Comparison of ENCODE assay signal across 9 cellular contexts in genomic region chr4:77052352-77052751, GRCh38. TPM values are rescaled to one million over a fixed set of nuclear protein-coding genes. Genes with fewer than 3 reads are reported as not detected.
DNase-seq lines count a peak whose midpoint lies in the region; ATAC-seq and TF ChIP-seq lines count a peak whose summit lies in the region.
"Had no signal": no experiment of that assay in that cellular context is flagged by ENCODE, and none has a peak within 500 bp of the region (broad histone marks: within the 10 kb centered on the region; RNA-seq: fewer than 3 reads in every experiment).

No MANE protein-coding gene starts in this region.

- H3K36me3 ChIP-seq in IMR-90 (ENCODE audit: control insufficient read depth, insufficient read depth, low read length): peaks cover 33% of the 10 kb centered on the region
- H3K36me3 ChIP-seq in mammary epithelial cell (ENCODE audit: insufficient read depth, low read length): peaks cover 50% of the 10 kb centered on the region
- peaks cover 4% of the 10 kb centered on the region for H3K36me3 ChIP-seq in mesendoderm (ENCODE audit: control insufficient read depth, insufficient read depth, low read length)
- peaks cover 18 to 59% (median 43%) of the 10 kb centered on the region in 5 donors for H3K36me3 ChIP-seq in subcutaneous abdominal adipose tissue (ENCODE audit: control insufficient read depth in 5 of 5, insufficient read depth in 5 of 5, low read length in 5 of 5)

- H4K20me1 ChIP-seq in IMR-90 (ENCODE audit: insufficient read depth, low read length): peaks cover 9% of the 10 kb centered on the region; the same call in 1 of the 2 replicates
- H4K20me1 ChIP-seq in mammary epithelial cell (ENCODE audit: insufficient read depth, low read length): no peaks in the 10 kb centered on the region

- intact Hi-C loops in IMR-90 (cut with micrococcal nuclease) (no loop called here), mammary epithelial cell (cut with micrococcal nuclease) (loop anchor here (1.0 to 2.0 kb wide), 4 partner anchors 42 to 256 kb away; partner anchors contain the start of gene CCNG2)

- BruUV-seq in IMR-90 (replicated peaks; lab: Mats Ljungman, UMichigan) (no TSS peak), mammary epithelial cell (replicated peaks; lab: Mats Ljungman, UMichigan) (no TSS peak)

- H4K5ac ChIP-seq in IMR-90 (ENCODE audit: low read depth, low read length) (peak overlapping the region; percentile 57; the same call in 1 of the 2 replicates), mesendoderm (ENCODE audit: low read length) (no peak overlapping the region)

- H3K27me3 ChIP-seq in IMR-90 (ENCODE audit: control insufficient read depth, insufficient read depth, low read length) (no peaks in the 10 kb centered on the region), mammary epithelial cell (ENCODE audit: insufficient read depth, low read length) (no peaks in the 10 kb centered on the region), mesendoderm (ENCODE audit: insufficient read depth, low read length, poor library complexity) (no peaks in the 10 kb centered on the region), subcutaneous abdominal adipose tissue (ENCODE audit: control insufficient read depth in 5 of 5, insufficient read depth in 4 of 5, low read length in 5 of 5) (no peaks in the 10 kb centered on the region)
- H3K27me3 ChIP-seq: SJSA1 had no signal

- H2BK120ac ChIP-seq in IMR-90 (ENCODE audit: low read depth, low read length) (no peak overlapping the region; the same call in 1 of the 2 replicates), mesendoderm (ENCODE audit: low read depth, low read length) (no peak overlapping the region)

- TF ChIP-seq RAD21 in IMR-90 (IDR thresholded peaks at IDR 0.05; ENCODE audit: low read length): 0 out of 2 replicates have a peak, but pooled peaks have one; percentile 16

- H3K9ac ChIP-seq in IMR-90 (ENCODE audit: low read depth, low read length) (no peak overlapping the region), mammary epithelial cell (ENCODE audit: insufficient read depth, low read length) (no peak overlapping the region), mesendoderm (ENCODE audit: low read length) (peak overlapping the region; percentile 13), subcutaneous abdominal adipose tissue (ENCODE audit: low read length in 5 of 5) (no peak overlapping the region)

- no peak overlapping the region for H2AFZ ChIP-seq in IMR-90 (replicated peaks; ENCODE audit: low read length, poor library complexity)
- no peak overlapping the region for H2AFZ ChIP-seq in mammary epithelial cell (ENCODE audit: low read depth, low read length)

- H3K79me2 ChIP-seq in mammary epithelial cell (ENCODE audit: insufficient read depth, low read length) (peaks cover 44% of the 10 kb centered on the region), mesendoderm (ENCODE audit: control insufficient read depth, insufficient read depth, low read length) (no peaks in the 10 kb centered on the region)

- dilution Hi-C loops in IMR-90 (cut with HindIII; ENCODE audit: low sequenced_read_pairs, unreplicated experiment) (no loop called here), mammary epithelial cell (cut with HindIII; ENCODE audit: low sequenced_read_pairs) (loop anchor here (25.0 kb wide), 1 partner anchor 260 kb away; no protein-coding TSS in a partner anchor)

- no peak overlapping the region; the same call in 2 of the 3 replicates for H2BK15ac ChIP-seq in IMR-90 (ENCODE audit: low read depth, low read length)
- H2BK15ac ChIP-seq in mesendoderm (replicated peaks; ENCODE audit: low read depth): no peak overlapping the region

- H3K14ac ChIP-seq in IMR-90 (replicated peaks; ENCODE audit: low read depth, low read length): peak overlapping the region; percentile 10

- CTCF ChIA-PET in IMR-90 (lab: Yijun Ruan, JAX): interaction anchor here (1.0 to 1.6 kb wide), 2 partner anchors 9 to 151 kb away, joined by 3 to 4 read pairs; no protein-coding TSS in a partner anchor
- CTCF ChIA-PET in mammary epithelial cell (lab: Charles Lee; ENCODE audit: low non-redundant PET): interaction anchor here (1.1 kb wide), 1 partner anchor 151 kb away, joined by 3 read pairs; no protein-coding TSS in a partner anchor

- in situ Hi-C loops in IMR-90 (cut with MboI; ENCODE audit: low sequenced_read_pairs) (no loop called here), mammary epithelial cell (cut with MboI; ENCODE audit: low sequenced_read_pairs in 2 of 2) (no loop called here)

- H2BK5ac ChIP-seq in IMR-90 (ENCODE audit: low read depth, low read length, poor library complexity, severe bottlenecking): peak overlapping the region; percentile 21
- H2BK5ac ChIP-seq in mesendoderm (ENCODE audit: low read length): no peak overlapping the region

- H3K4me3 ChIP-seq in IMR-90 (ENCODE audit: insufficient read depth, low read depth, low read length) (no peak overlapping the region), mammary epithelial cell (replicated peaks in 1 of 3; ENCODE audit: insufficient read depth in 1 of 3, low read depth in 2 of 3, low read length in 3 of 3) (no peak overlapping the region), mesendoderm (ENCODE audit: low read length) (no peak overlapping the region), subcutaneous abdominal adipose tissue (ENCODE audit: low read depth in 1 of 5, low read length in 5 of 5) (no peak overlapping the region)
- H3K4me3 ChIP-seq: SJSA1 had no signal

- no peak overlapping the region for H2BK20ac ChIP-seq in IMR-90 (ENCODE audit: low read depth, low read length)

- WGBS in IMR-90 (ENCODE audit: extremely low coverage in 2 of 2, insufficient read length in 1 of 2), 2 experiments: no CpG with 5 or more reads among the region's 3 CpGs
- 71% methylated on average over 3 of the region's 3 CpGs for WGBS in mammary epithelial cell (ENCODE audit: low coverage, missing lambda C conversion rate)
- no CpG with 5 or more reads among the region's 3 CpGs for WGBS in mesendoderm (ENCODE audit: extremely low coverage, insufficient coverage, low lambda C conversion rate)

- no peak overlapping the region for H2AK9ac ChIP-seq in IMR-90 (replicated peaks; ENCODE audit: low read depth, low read length, poor library complexity)

- ATAC-seq in IMR-90 (ENCODE audit: low read depth) (peak; percentile 38), HG03460 (IDR thresholded peaks at IDR 0.05; ENCODE audit: unreplicated experiment) (no peak)

- 0 out of 2 replicates have a peak overlapping the region, but pooled peaks have one; percentile 5 for H3K18ac ChIP-seq in IMR-90 (ENCODE audit: low read depth, low read length)
- no peak overlapping the region for H3K18ac ChIP-seq in mesendoderm (ENCODE audit: low read length)

- no peak overlapping the region for H3K56ac ChIP-seq in IMR-90 (ENCODE audit: extremely low read depth, insufficient read depth, low read length)
- H3K56ac ChIP-seq in mesendoderm (ENCODE audit: low read length): peak overlapping the region; percentile 30

- H3K23ac ChIP-seq in IMR-90 (ENCODE audit: low read depth, low read length): peak overlapping the region; percentile 74; the same call in 1 of the 2 replicates
- no peak overlapping the region for H3K23ac ChIP-seq in mesendoderm (ENCODE audit: low read length)

- peak overlapping the region; percentile 12; the same call in 1 of the 2 replicates for H2AK5ac ChIP-seq in IMR-90 (ENCODE audit: low read depth, low read length)
- no peak overlapping the region for H2AK5ac ChIP-seq in mesendoderm (ENCODE audit: low read length)

- H3K27ac ChIP-seq in IMR-90 (ENCODE audit: insufficient read depth, low read length) (peak overlapping the region; percentile 39; the same call in 1 of the 2 replicates), VCaP (peak overlapping the region; percentile 4; the same call in 1 of the 2 replicates), mammary epithelial cell (ENCODE audit: insufficient read depth, low read depth, low read length) (peak overlapping the region; percentile 51), mesendoderm (ENCODE audit: low read depth, low read length) (no peak overlapping the region), subcutaneous abdominal adipose tissue (ENCODE audit: low read depth, low read length) (peak overlapping the region; percentile 43)
- H3K27ac ChIP-seq: SJSA1 had no signal

- H3K4me2 ChIP-seq in IMR-90 (ENCODE audit: low read depth, low read length) (no peak overlapping the region), mammary epithelial cell (ENCODE audit: insufficient read depth, low read depth, low read length) (no peak overlapping the region), mesendoderm (ENCODE audit: low read length) (no peak overlapping the region)

- peaks cover 7 to 34% of the 10 kb centered on the region in 2 experiments; a peak in 3 of 4 replicates for H3K79me1 ChIP-seq in IMR-90 (ENCODE audit: low read depth in 1 of 2, low read length in 2 of 2)
- H3K79me1 ChIP-seq in mesendoderm (ENCODE audit: low read length): peaks cover 2% of the 10 kb centered on the region

- H3K4me1 ChIP-seq in IMR-90 (ENCODE audit: control insufficient read depth, insufficient read depth, low read length) (peaks cover 2% of the 10 kb centered on the region), mammary epithelial cell (ENCODE audit: insufficient read depth, low read length) (peaks cover 31% of the 10 kb centered on the region), mesendoderm (ENCODE audit: control insufficient read depth, low read depth, low read length) (no peaks in the 10 kb centered on the region), subcutaneous abdominal adipose tissue (ENCODE audit: control insufficient read depth in 5 of 5, insufficient read depth in 5 of 5, low read length in 5 of 5) (peaks cover 0 to 17% (median 7%) of the 10 kb centered on the region in 5 donors)
- H3K4me1 ChIP-seq: SJSA1 had no signal

- H3K4ac ChIP-seq in IMR-90 (ENCODE audit: low read depth, low read length) (peak overlapping the region; percentile 64), mesendoderm (ENCODE audit: low read depth, low read length) (no peak overlapping the region)

- peak; percentile 33 for TF ChIP-seq CTCF in IMR-90 (conservative IDR thresholded peaks at IDR 0.05; ENCODE audit: low read depth, low read length)
- peak; percentile 93 for TF ChIP-seq CTCF in VCaP (conservative IDR thresholded peaks at IDR 0.05)
- peak; percentile 71 to 80 for TF ChIP-seq CTCF in mammary epithelial cell (conservative IDR thresholded peaks at IDR 0.05 in 1 of 2, IDR thresholded peaks at IDR 0.05 in 1 of 2; ENCODE audit: extremely low read depth in 1 of 2, insufficient read depth in 1 of 2, low read depth in 1 of 2, low read length in 2 of 2)

- H3K9me1 ChIP-seq in IMR-90 (ENCODE audit: insufficient read depth, low read length): peaks cover 9% of the 10 kb centered on the region; the same call in 1 of the 2 replicates

- no peak overlapping the region for H4K91ac ChIP-seq in IMR-90 (ENCODE audit: insufficient read depth, low read depth, low read length)

- POLR2A ChIA-PET in IMR-90 (lab: Charles Lee; ENCODE audit: unreplicated experiment): no interaction called here

- DNase-seq in DMS53 (lab: John Stamatoyannopoulos, UW) (peak; percentile 78), IMR-90 (peak; percentile 69), mammary epithelial cell (peak; percentile 46), mesendoderm (peak; percentile 83), mesenteric fat pad (ENCODE audit: low spot score) (no peak)

- H4K8ac ChIP-seq in IMR-90 (ENCODE audit: low read depth in 2 of 2, low read length in 2 of 2) (peak overlapping the region; percentile 9 to 72; a peak in 2 of 4 replicates), mesendoderm (ENCODE audit: low read depth, low read length) (no peak overlapping the region)

- H3K9me3 ChIP-seq in IMR-90 (ENCODE audit: control insufficient read depth, insufficient read depth, low read length) (no peaks in the 10 kb centered on the region), mammary epithelial cell (replicated peaks; ENCODE audit: insufficient read depth, low read length) (no peaks in the 10 kb centered on the region), subcutaneous abdominal adipose tissue (ENCODE audit: control insufficient read depth in 5 of 5, low read length in 5 of 5) (no peaks in the 10 kb centered on the region)
- H3K9me3 ChIP-seq: SJSA1 had no signal

- no peak; the same call in 1 of the 2 replicates for TF ChIP-seq POLR2A in IMR-90 (IDR thresholded peaks at IDR 0.05; ENCODE audit: low read depth, low read length)

RNA-seq across cellular contexts. Expression of gene CCNI, which starts 23.4 kb away (rescaled TPM):
- 98.6 and 100 TPM in 2 replicates for total RNA-seq in IMR-90 (2012; rRNA removed)
- polyA plus RNA-seq in IMR-90 (2012; rRNA removed): 66.8 and 70.1 TPM in 2 replicates
- 30.2 and 39.5 TPM in 2 replicates for polyA plus RNA-seq in IMR-90 (2012; cell fraction: cytosol; rRNA removed)
- 11.4 and 41.8 TPM in 2 replicates for polyA plus RNA-seq in IMR-90 (2012; cell fraction: nucleus; rRNA removed; ENCODE audit: low replicate concordance)
- 100 to 1,000 TPM; 177 to 250 TPM for total RNA-seq in mammary epithelial cell
- polyA plus RNA-seq in mammary epithelial cell: 206 TPM
- polyA minus RNA-seq in mammary epithelial cell: 499 TPM
- polyA plus RNA-seq in mesendoderm (2013, experiment 1 of 2): 171 TPM
- 170 TPM for polyA plus RNA-seq in mesendoderm (2013, experiment 2 of 2)
- 221 TPM for total RNA-seq in mesenteric fat pad

Comparison
In these comparisons a context has a peak if more than half of its experiments do, and no peak if none do; other contexts are left out.
1. CTCF ChIP-seq: peak in every context shown above with its lines; median percentile 93 in VCaP; 76 in mammary epithelial cell; 33 in IMR-90.